9 cellular contexts compared by ENCODE assay signal in genomic region chr22:36155702-36156101, GRCh38. TPM values are rescaled to one million over a fixed set of nuclear protein-coding genes. Genes with fewer than 3 reads are reported as not detected.
DNase-seq lines count a peak whose midpoint lies in the region; TF ChIP-seq lines count a peak whose summit lies in the region.
"Had no signal": no experiment of that assay in that cellular context is flagged by ENCODE, and none has a peak within 500 bp of the region (broad histone marks: within the 10 kb centered on the region; RNA-seq: fewer than 3 reads in every experiment).

No MANE protein-coding gene starts in this region.

- H3K9me3 Mint-ChIP-seq in activated CD4-positive, alpha-beta T cell treated with anti-CD3 and anti-CD28 coated beads, Interleukin-2, amount 10 ng/mL, durations not matched to agents 24 days and 14 days = no peaks in the 10 kb centered on the region
- peaks cover 6% of the 10 kb centered on the region for H3K9me3 Mint-ChIP-seq in neural progenitor cell

- TF ChIP-seq CTCF in thyroid gland (IDR thresholded peaks at IDR 0.05) (no peak), neural progenitor cell (IDR thresholded peaks at IDR 0.05) (no peak)

- H3K27ac ChIP-seq in thyroid gland = peak overlapping the region; percentile 85 to 91 (median 85)
- no peak overlapping the region for H3K27ac ChIP-seq in neural progenitor cell

- DNase-seq in activated CD4-positive, alpha-beta T cell treated with anti-CD3 and anti-CD28 coated beads, Interleukin-2, amount 10 ng/mL, durations not matched to agents 24 days and 14 days = no peak
- no peak for DNase-seq in activated CD4-positive, alpha-beta T cell treated with anti-CD3 and anti-CD28 coated beads for 1 hour
- peak; percentile 25 to 36 for DNase-seq in erythroblast (lab: John Stamatoyannopoulos, UW)
- peak; percentile 22 to 29 for DNase-seq in thyroid gland
- DNase-seq in SKM-1 (lab: John Stamatoyannopoulos, UW; ENCODE audit: unreplicated experiment) = no peak
- DNase-seq in neural progenitor cell (ENCODE audit: low spot score) = no peak
- no peak for DNase-seq in NCI-H128 (lab: John Stamatoyannopoulos, UW; ENCODE audit: unreplicated experiment)
- DNase-seq: ACHN had no signal

- H3K4me1 Mint-ChIP-seq in activated CD4-positive, alpha-beta T cell treated with anti-CD3 and anti-CD28 coated beads, Interleukin-2, amount 10 ng/mL, durations not matched to agents 24 days and 14 days = peaks cover 78% of the 10 kb centered on the region
- H3K4me1 Mint-ChIP-seq in neural progenitor cell = peaks cover 35% of the 10 kb centered on the region

- H2AFZ ChIP-seq in neural progenitor cell (replicated peaks) = no peak overlapping the region

- WGBS in thyroid gland, 2 donors = 39 to 48% methylated on average over 7 of the region's 7 CpGs

- peak overlapping the region; percentile 7 for H3K4me3 ChIP-seq in mucosa of stomach (ENCODE audit: low read length)
- no peak overlapping the region for H3K4me3 ChIP-seq in thyroid gland (replicated peaks in 1 of 3)
- H3K4me3 ChIP-seq in neural progenitor cell = no peak overlapping the region

- no peak for TF ChIP-seq POLR2A in erythroblast (IDR thresholded peaks at IDR 0.05; ENCODE audit: low read length)
- peak in 1 of 2 donors; percentile 34 for TF ChIP-seq POLR2A in thyroid gland (IDR thresholded peaks at IDR 0.05)

- peaks cover 68% of the 10 kb centered on the region for H3K4me1 ChIP-seq in mucosa of stomach (ENCODE audit: control insufficient read depth, insufficient read depth, low read length)
- H3K4me1 ChIP-seq in thyroid gland = peaks cover 14 to 38% of the 10 kb centered on the region in 2 donors
- H3K4me1 ChIP-seq in neural progenitor cell = peaks cover 5% of the 10 kb centered on the region

- intact Hi-C loops in activated CD4-positive, alpha-beta T cell treated with anti-CD3 and anti-CD28 coated beads, Interleukin-2, amount 10 ng/mL, durations not matched to agents 24 days and 14 days (cut with micrococcal nuclease) = loop anchor here (2.0 to 10.0 kb wide), 3 partner anchors 25 to 511 kb away; partner anchors contain the start of genes APOL2 and APOL6
- intact Hi-C loops in thyroid gland (cut with DNase I) = no loop called here

- no peaks in the 10 kb centered on the region for H4K20me1 ChIP-seq in neural progenitor cell (ENCODE audit: low read depth)

- no peaks in the 10 kb centered on the region for H3K27me3 Mint-ChIP-seq in activated CD4-positive, alpha-beta T cell treated with anti-CD3 and anti-CD28 coated beads, Interleukin-2, amount 10 ng/mL, durations not matched to agents 24 days and 14 days
- H3K27me3 Mint-ChIP-seq in neural progenitor cell (ENCODE audit: insufficient read depth, low read depth) = no peaks in the 10 kb centered on the region

- H3K27ac Mint-ChIP-seq in activated CD4-positive, alpha-beta T cell treated with anti-CD3 and anti-CD28 coated beads, Interleukin-2, amount 10 ng/mL, durations not matched to agents 24 days and 14 days = peak overlapping the region; percentile 99
- H3K27ac Mint-ChIP-seq in neural progenitor cell = no peak overlapping the region

- no peaks in the 10 kb centered on the region for H3K36me3 ChIP-seq in mucosa of stomach (ENCODE audit: control insufficient read depth, insufficient read depth, low read length)
- H3K36me3 ChIP-seq in thyroid gland = no peaks in the 10 kb centered on the region
- H3K36me3 ChIP-seq in neural progenitor cell = no peaks in the 10 kb centered on the region

- no peaks in the 10 kb centered on the region for H3K27me3 ChIP-seq in mucosa of stomach (ENCODE audit: control insufficient read depth, insufficient read depth, low read length)
- no peaks in the 10 kb centered on the region for H3K27me3 ChIP-seq in thyroid gland
- no peaks in the 10 kb centered on the region for H3K27me3 ChIP-seq in neural progenitor cell

- H3K9ac ChIP-seq in mucosa of stomach (ENCODE audit: low read length) (peak overlapping the region; percentile 18), neural progenitor cell (no peak overlapping the region)

- H3K4me3 Mint-ChIP-seq in activated CD4-positive, alpha-beta T cell treated with anti-CD3 and anti-CD28 coated beads, Interleukin-2, amount 10 ng/mL, durations not matched to agents 24 days and 14 days = peak overlapping the region; percentile 94
- H3K4me3 Mint-ChIP-seq in neural progenitor cell = no peak overlapping the region

- H3K4me2 ChIP-seq in neural progenitor cell = no peak overlapping the region

- H3K36me3 Mint-ChIP-seq in activated CD4-positive, alpha-beta T cell treated with anti-CD3 and anti-CD28 coated beads, Interleukin-2, amount 10 ng/mL, durations not matched to agents 24 days and 14 days (ENCODE audit: low read depth) = peaks cover 47% of the 10 kb centered on the region
- no peaks in the 10 kb centered on the region for H3K36me3 Mint-ChIP-seq in neural progenitor cell

- no peaks in the 10 kb centered on the region for H3F3A ChIP-seq in neural progenitor cell (ENCODE audit: low read depth)

- H3K9me3 ChIP-seq in mucosa of stomach (ENCODE audit: control insufficient read depth, low read length) = no peaks in the 10 kb centered on the region
- H3K9me3 ChIP-seq in thyroid gland = no peaks in the 10 kb centered on the region
- H3K9me3 ChIP-seq in neural progenitor cell (ENCODE audit: low read depth) = no peaks in the 10 kb centered on the region

- H3K79me2 ChIP-seq in neural progenitor cell (ENCODE audit: low read depth) = no peaks in the 10 kb centered on the region

RNA-seq across cellular contexts. Expression of gene APOL3, which starts 4.9 kb away (rescaled TPM):
- 42.2 and 44.8 TPM in 2 replicates for total RNA-seq in activated CD4-positive, alpha-beta T cell treated with anti-CD3 and anti-CD28 coated beads, Interleukin-2, amount 10 ng/mL, durations not matched to agents 24 days and 14 days
- total RNA-seq in thyroid gland = 10 to 100 TPM; 23.3 to 91.9 (median 59.9) TPM
- not detected in 2 replicates for total RNA-seq in neural progenitor cell (ENCODE audit: low replicate concordance)

RNA-seq across cellular contexts. Expression of gene APOL4, which starts 45.9 kb away (rescaled TPM):
- total RNA-seq in activated CD4-positive, alpha-beta T cell treated with anti-CD3 and anti-CD28 coated beads, Interleukin-2, amount 10 ng/mL, durations not matched to agents 24 days and 14 days = 0.17 TPM in 1 of 2 replicates, not detected in the other
- total RNA-seq in thyroid gland (10 to 100 TPM in 1 of 4 donors, 1 to 10 TPM in 2, not detected in 1; 5.8 to 16.1 (median 7.5) TPM), neural progenitor cell (ENCODE audit: low replicate concordance) (0.56 and 0.82 TPM in 2 replicates)

Comparison
In these comparisons a context has a peak if more than half of its experiments do, and no peak if none do; other contexts are left out.
1. DNase-seq: peak in erythroblast (2 of 2) and thyroid gland (2 of 2); none in activated CD4-positive, alpha-beta T cell treated with anti-CD3 and anti-CD28 coated beads, Interleukin-2, amount 10 ng/mL, durations not matched to agents 24 days and 14 days (single experiment), activated CD4-positive, alpha-beta T cell treated with anti-CD3 and anti-CD28 coated beads for 1 hour (single experiment), SKM-1 (single experiment), neural progenitor cell (single experiment) and NCI-H128 (single experiment).
2. RNA of gene APOL3, which starts 4.9 kb away (total RNA-seq): 23.3 to 91.9 TPM in thyroid gland and 42.2 to 44.8 TPM in activated CD4-positive, alpha-beta T cell treated with anti-CD3 and anti-CD28 coated beads, Interleukin-2, amount 10 ng/mL, durations not matched to agents 24 days and 14 days; not detected in neural progenitor cell; every median in the first group is over 10 times any median in the second.